ENCODE assay signal across 1 cellular context in genomic region chr9:134182554-134183219, GRCh38.
TF ChIP-seq lines count a peak whose summit lies in the region.

No MANE protein-coding gene starts in this region.

TF ChIP-seq in liver, 16 proteins besides CTCF, POLR2A, EP300 and RAD21 (continued from another document):
- TF ChIP-seq ZBTB33 (IDR thresholded peaks at IDR 0.05) (no peak), HNF4A (conservative IDR thresholded peaks at IDR 0.05) (no peak), JUND (IDR thresholded peaks at IDR 0.05) (no peak), FOXA1 (IDR thresholded peaks at IDR 0.05) (no peak), GABPA (IDR thresholded peaks at IDR 0.05 in 1 of 2, conservative IDR thresholded peaks at IDR 0.05 in 1 of 2) (no peak), RXRA (IDR thresholded peaks at IDR 0.05) (no peak), TAF1 (conservative IDR thresholded peaks at IDR 0.05) (no peak), SP1 (IDR thresholded peaks at IDR 0.05) (no peak), EGR1 (IDR thresholded peaks at IDR 0.05; ENCODE audit: low read depth in 2 of 2) (no peak), NR2F2 (IDR thresholded peaks at IDR 0.05) (no peak), YY1 (IDR thresholded peaks at IDR 0.05) (no peak), MAX (IDR thresholded peaks at IDR 0.05) (no peak)
